24 cellular contexts compared by ENCODE assay signal in genomic region chr15:43463542-43463941, GRCh38. TPM values are rescaled to one million over a fixed set of nuclear protein-coding genes. Genes with fewer than 3 reads are reported as not detected.
DNase-seq lines count a peak whose midpoint lies in the region; ATAC-seq, FAIRE-seq and TF ChIP-seq lines count a peak whose summit lies in the region.
"Had no signal": no experiment of that assay in that cellular context is flagged by ENCODE, and none has a peak within 500 bp of the region (broad histone marks: within the 10 kb centered on the region; RNA-seq: fewer than 3 reads in every experiment).

No MANE protein-coding gene starts in this region.

- H2AFZ ChIP-seq in ACC112 (ENCODE audit: low read length, unreplicated experiment): no peak overlapping the region
- H2AFZ ChIP-seq in GM23248: no peak overlapping the region
- H2AFZ ChIP-seq in astrocyte (ENCODE audit: low read depth, low read length): no peak overlapping the region
- H2AFZ ChIP-seq: hepatocyte had no signal

- H3K4me2 ChIP-seq in GM23248 (ENCODE audit: unreplicated experiment) (no peak overlapping the region), astrocyte (ENCODE audit: low read length) (no peak overlapping the region)
- H3K4me2 ChIP-seq: hepatocyte had no signal

- TF ChIP-seq CTCF in astrocyte (IDR thresholded peaks at IDR 0.05; ENCODE audit: insufficient read depth, low read depth, low read length): no peak

- no peaks in the 10 kb centered on the region for H3K79me2 ChIP-seq in ACC112 (ENCODE audit: control insufficient read depth, insufficient read depth, low read length, unreplicated experiment)
- 0 out of 2 replicates have a peak, but pooled peaks cover 8% of the 10 kb centered on the region for H3K79me2 ChIP-seq in GM23248 (ENCODE audit: insufficient read depth)
- H3K79me2 ChIP-seq in astrocyte (ENCODE audit: insufficient read depth, low read length): peaks cover 6% of the 10 kb centered on the region
- H3K79me2 ChIP-seq: hepatocyte had no signal

- peaks cover 28% of the 10 kb centered on the region for H3F3A ChIP-seq in GM23248 (ENCODE audit: insufficient read depth)

- H3K9ac ChIP-seq in GM23248: no peak overlapping the region
- no peak overlapping the region for H3K9ac ChIP-seq in astrocyte (ENCODE audit: low read length)

- no peak for FAIRE-seq in astrocyte (lab: Jason Lieb, UNC)
- FAIRE-seq: keratinocyte had no signal

- peak; percentile 96 for ATAC-seq in left lobe of liver
- ATAC-seq in HG02763 (IDR thresholded peaks at IDR 0.05; ENCODE audit: unreplicated experiment): no peak
- ATAC-seq: effector memory CD8-positive, alpha-beta T cell; natural killer cell treated with Interleukin-12 subunit alpha and Interleukin-12 subunit beta and Interleukin-15 and Interleukin-18, amount 100 ng/mL, for 72 hours had no signal

- DNase-seq in GM23248 (peak; percentile 53), astrocyte (ENCODE audit: low read depth) (peak; percentile 29), left lobe of liver (ENCODE audit: low spot score) (no peak), HCEC 1CT (no peak), KBM-7 (no peak)
- no peak for DNase-seq in activated CD8-positive, alpha-beta memory T cell treated with anti-CD3 and anti-CD28 coated beads for 24 hours
- DNase-seq: activated CD4-positive, alpha-beta T cell treated with anti-CD3 and anti-CD28 coated beads for 4 hours; activated gamma-delta T cell; DMS79; effector memory CD8-positive, alpha-beta T cell; KG1; NCI-H1105; NCI-H2081; stimulated activated CD4-positive, alpha-beta T cell treated with anti-CD3 and anti-CD28 coated beads, Interleukin-12 subunit alpha, Interleukin-12 subunit beta, amount 100 ng/mL, for 4 hours had no signal

- H3K4me1 Mint-ChIP-seq in astrocyte (ENCODE audit: low read depth, unreplicated experiment): peaks cover 11% of the 10 kb centered on the region
- H3K4me1 Mint-ChIP-seq: memory B cell had no signal

- H3K4me3 ChIP-seq in ACC112 (ENCODE audit: low read depth, low read length) (no peak overlapping the region), GM23248 (no peak overlapping the region), astrocyte (ENCODE audit: insufficient read depth, low read depth, low read length) (no peak overlapping the region)
- H3K4me3 ChIP-seq: adrenal gland, hepatocyte, prostate gland, thoracic aorta had no signal

- no peaks in the 10 kb centered on the region for H3K9me2 ChIP-seq in GM23248 (ENCODE audit: insufficient read depth)

- H3K9me3 ChIP-seq in GM23248 (ENCODE audit: low read depth) (no peaks in the 10 kb centered on the region), astrocyte (ENCODE audit: insufficient read depth, low read depth, low read length) (no peaks in the 10 kb centered on the region)
- H3K9me3 ChIP-seq: adrenal gland, prostate gland, thoracic aorta had no signal

- WGBS in GM23248 (ENCODE audit: low coverage in 1 of 2, low lambda C conversion rate in 2 of 2, missing lambda C conversion rate in 2 of 2), 2 experiments: 88 to 94% methylated on average over 2 of the region's 2 CpGs

- H3K9me3 Mint-ChIP-seq in astrocyte (ENCODE audit: unreplicated experiment): no peaks in the 10 kb centered on the region
- H3K9me3 Mint-ChIP-seq: central memory CD8-positive, alpha-beta T cell; effector memory CD8-positive, alpha-beta T cell; memory B cell; natural killer cell treated with Interleukin-12 subunit alpha and Interleukin-12 subunit beta and Interleukin-15 and Interleukin-18, amount 100 ng/mL, for 72 hours had no signal

- peaks cover 16% of the 10 kb centered on the region for H3K36me3 Mint-ChIP-seq in astrocyte (ENCODE audit: low read depth, unreplicated experiment)

- H4K20me1 ChIP-seq in GM23248 (ENCODE audit: insufficient read depth) (no peaks in the 10 kb centered on the region), astrocyte (ENCODE audit: insufficient read depth, low read length) (peaks cover 18% of the 10 kb centered on the region)

- H3K27ac ChIP-seq in ACC112 (ENCODE audit: low read depth, low read length) (0 out of 2 replicates have a peak overlapping the region, but pooled peaks have one; percentile 13), GM23248 (0 out of 2 replicates have a peak overlapping the region, but pooled peaks have one; percentile 10), astrocyte (ENCODE audit: low read depth, low read length) (no peak overlapping the region)
- H3K27ac ChIP-seq: adrenal gland, hepatocyte, prostate gland, thoracic aorta had no signal

- H3K27me3 ChIP-seq in ACC112 (ENCODE audit: insufficient read depth, low read length) (no peaks in the 10 kb centered on the region), GM23248 (replicated peaks; ENCODE audit: insufficient read depth) (no peaks in the 10 kb centered on the region), astrocyte (ENCODE audit: insufficient read depth, low read length) (no peaks in the 10 kb centered on the region)
- H3K27me3 ChIP-seq: adrenal gland, hepatocyte had no signal

- no peak overlapping the region for H3K27ac Mint-ChIP-seq in astrocyte (ENCODE audit: unreplicated experiment)
- H3K27ac Mint-ChIP-seq: effector memory CD8-positive, alpha-beta T cell; memory B cell had no signal

- H3K4me3 Mint-ChIP-seq in astrocyte (ENCODE audit: unreplicated experiment): no peak overlapping the region
- H3K4me3 Mint-ChIP-seq: central memory CD8-positive, alpha-beta T cell; effector memory CD8-positive, alpha-beta T cell; memory B cell; natural killer cell treated with Interleukin-12 subunit alpha and Interleukin-12 subunit beta and Interleukin-15 and Interleukin-18, amount 100 ng/mL, for 72 hours had no signal

- in situ Hi-C loops in GM23248 (cut with MboI) (no loop called here), KBM-7 (cut with MboI; ENCODE audit: low pct_unique_long_range_greater_than_20kb, low sequenced_read_pairs) (no loop called here)

- peaks cover 17% of the 10 kb centered on the region for H3K4me1 ChIP-seq in ACC112 (ENCODE audit: control insufficient read depth, insufficient read depth, low read length, unreplicated experiment)
- peaks cover 33% of the 10 kb centered on the region for H3K4me1 ChIP-seq in GM23248 (ENCODE audit: insufficient read depth)
- no peaks in the 10 kb centered on the region for H3K4me1 ChIP-seq in astrocyte (ENCODE audit: insufficient read depth, low read length)
- H3K4me1 ChIP-seq: prostate gland had no signal

- peaks cover 33% of the 10 kb centered on the region for H3K36me3 ChIP-seq in ACC112 (ENCODE audit: insufficient read depth, low read length)
- peaks cover 29% of the 10 kb centered on the region for H3K36me3 ChIP-seq in GM23248 (ENCODE audit: low read depth)
- H3K36me3 ChIP-seq in astrocyte (ENCODE audit: insufficient read depth, low read length): peaks cover 26% of the 10 kb centered on the region
- H3K36me3 ChIP-seq: prostate gland had no signal

- no peaks in the 10 kb centered on the region for H3K27me3 Mint-ChIP-seq in astrocyte (ENCODE audit: low read depth, unreplicated experiment)
- H3K27me3 Mint-ChIP-seq: central memory CD8-positive, alpha-beta T cell; effector memory CD8-positive, alpha-beta T cell; memory B cell; natural killer cell treated with Interleukin-12 subunit alpha and Interleukin-12 subunit beta and Interleukin-15 and Interleukin-18, amount 100 ng/mL, for 72 hours had no signal

RNA-seq across cellular contexts. Expression of gene TP53BP1, which starts 29.4 kb away (rescaled TPM):
- 46.4 and 56.8 TPM in 2 replicates for total RNA-seq in GM23248 (2014; rRNA removed; shearing (Covaris generic))
- polyA plus RNA-seq in GM23248 (2016; fragmentation: Nextera tagmentation; extraction: Ambion mirVana): 20.1 and 20.4 TPM in 2 replicates
- total RNA-seq in astrocyte (71.9 and 73.1 TPM in 2 replicates), left lobe of liver (5.8 TPM)

RNA-seq across cellular contexts. Expression of gene MAP1A, which starts 53.9 kb away (rescaled TPM):
- total RNA-seq in GM23248 (2014; rRNA removed; shearing (Covaris generic)): 61.9 and 62.2 TPM in 2 replicates
- 30.3 and 31.5 TPM in 2 replicates for polyA plus RNA-seq in GM23248 (2016; fragmentation: Nextera tagmentation; extraction: Ambion mirVana)
- 138 and 142 TPM in 2 replicates for total RNA-seq in astrocyte
- 0.23 TPM for total RNA-seq in left lobe of liver

Comparison
In these comparisons a context has a peak if more than half of its experiments do, and no peak if none do; other contexts are left out.
1. DNase-seq: peak in GM23248 (single experiment) and astrocyte (single experiment); none in left lobe of liver (single experiment), HCEC 1CT (single experiment), KBM-7 (single experiment) and activated CD8-positive, alpha-beta memory T cell treated with anti-CD3 and anti-CD28 coated beads for 24 hours (single experiment).
2. RNA of gene MAP1A, which starts 53.9 kb away (total RNA-seq): 138 to 142 TPM in astrocyte and 61.9 to 62.2 TPM in GM23248; 0.23 TPM in left lobe of liver (single experiment); every median in the first group is over 10 times any median in the second.